In genomic region chr1:155321577-155322497, GRCh38 we compare ENCODE assay signal across 8 cellular contexts. TPM values are rescaled to one million over a fixed set of nuclear protein-coding genes. Genes with fewer than 3 reads are reported as not detected.
DNase-seq lines count a peak whose midpoint lies in the region; ATAC-seq and TF ChIP-seq lines count a peak whose summit lies in the region.

No MANE protein-coding gene starts in this region.

- H3K4me1 ChIP-seq in cardiac muscle cell (ENCODE audit: low read depth) (peaks cover 8% of the 10 kb centered on the region), mesodermal cell (ENCODE audit: control insufficient read depth, insufficient read depth, low read length, poor library complexity, severe bottlenecking) (peaks cover 40% of the 10 kb centered on the region)

- no peaks in the 10 kb centered on the region for H3K9me3 ChIP-seq in cardiac muscle cell (ENCODE audit: low read depth)
- H3K9me3 ChIP-seq in mesodermal cell (ENCODE audit: control insufficient read depth, low read length), result no peaks in the 10 kb centered on the region

- no peaks in the 10 kb centered on the region for H3K27me3 ChIP-seq in cardiac muscle cell

- WGBS in mesodermal cell (ENCODE audit: insufficient coverage in 2 of 2), 2 experiments, result 57 to 63% methylated on average over 20 to 27 of the region's 29 CpGs

- H3K36me3 ChIP-seq in cardiac muscle cell (peaks cover 8% of the 10 kb centered on the region), mesodermal cell (ENCODE audit: control insufficient read depth, insufficient read depth, low read length) (peaks cover 54% of the 10 kb centered on the region)

- DNase-seq in cardiac muscle cell (ENCODE audit: low read depth in 1 of 2, low spot score in 1 of 2) (peak in 1 of 2 donors; percentile 4), Right ventricle myocardium inferior (ENCODE audit: missing footprints) (no peak), cardiac fibroblast (ENCODE audit: low read depth in 2 of 2) (no peak), DMS153 (lab: John Stamatoyannopoulos, UW) (no peak), H4 (ENCODE audit: low spot score) (no peak), NCI-H2171 treated with DMSO at 0.1 percent for 48 hours (lab: John Stamatoyannopoulos, UW) (no peak)
- DNase-seq in activated CD4-positive, alpha-beta T cell treated with anti-CD3 and anti-CD28 coated beads, Interleukin-2, amount 50 U/mL, for 1 hour, result no peak

- no peak for TF ChIP-seq CTCF in cardiac muscle cell (IDR thresholded peaks at IDR 0.05; ENCODE audit: low read depth, low read length)
- TF ChIP-seq CTCF in cardiac fibroblast (IDR thresholded peaks at IDR 0.05; ENCODE audit: low read depth, low read length), result no peak

- H3K27ac ChIP-seq in cardiac muscle cell (no peak overlapping the region), mesodermal cell (ENCODE audit: low read depth, low read length, severe bottlenecking) (peak overlapping the region; percentile 88)

- no peak for ATAC-seq in Right ventricle myocardium inferior

- peak overlapping the region; percentile 61 for H3K4me3 ChIP-seq in cardiac muscle cell
- peak overlapping the region; percentile 71 to 90 for H3K4me3 ChIP-seq in cardiac fibroblast (replicated peaks in 1 of 2; ENCODE audit: low read depth in 2 of 2, low read length in 2 of 2)
- H3K4me3 ChIP-seq in mesodermal cell (ENCODE audit: extremely low read depth, insufficient read depth, low read length, poor library complexity, severe bottlenecking), result peak overlapping the region; percentile 73

- intact Hi-C loops in Right ventricle myocardium inferior (cut with DNase I), result loop anchor here (2.0 to 10.0 kb wide), 3 partner anchors 71 to 273 kb away; partner anchors contain the start of gene ASH1L

RNA-seq across cellular contexts. Expression of gene RUSC1, which starts 1.1 kb away (rescaled TPM):
- total RNA-seq in cardiac muscle cell, result 25.9 and 35.6 TPM in 2 replicates
- 26.7 and 44.4 TPM in 2 replicates for polyA plus RNA-seq in cardiac muscle cell
- total RNA-seq in Right ventricle myocardium inferior, result 24.3 TPM
- 38.3 TPM for polyA plus RNA-seq in mesodermal cell (2013, experiment 1 of 2)
- 30.9 TPM for polyA plus RNA-seq in mesodermal cell (2013, experiment 2 of 2)
- total RNA-seq in H4 (2014; rRNA removed; shearing (Covaris generic)), result 27.5 and 33.8 TPM in 2 replicates

RNA-seq across cellular contexts. Expression of gene FDPS, which starts 13.2 kb away (rescaled TPM):
- total RNA-seq in cardiac muscle cell (167 and 310 TPM in 2 replicates), Right ventricle myocardium inferior (80.0 TPM)
- 269 and 565 TPM in 2 replicates for polyA plus RNA-seq in cardiac muscle cell
- 612 TPM for polyA plus RNA-seq in mesodermal cell (2013, experiment 1 of 2)
- 566 TPM for polyA plus RNA-seq in mesodermal cell (2013, experiment 2 of 2)
- total RNA-seq in H4 (2014; rRNA removed; shearing (Covaris generic)), result 218 and 266 TPM in 2 replicates

RNA-seq across cellular contexts. Expression of gene PKLR, which starts 20.6 kb away (rescaled TPM):
- total RNA-seq in cardiac muscle cell (0.06 TPM in 1 of 2 replicates, not detected in the other), Right ventricle myocardium inferior (not detected)
- not detected in 2 replicates for polyA plus RNA-seq in cardiac muscle cell
- polyA plus RNA-seq in mesodermal cell (2013, experiment 1 of 2), result not detected
- not detected for polyA plus RNA-seq in mesodermal cell (2013, experiment 2 of 2)
- not detected in 2 replicates for total RNA-seq in H4 (2014; rRNA removed; shearing (Covaris generic))

RNA-seq across cellular contexts. Expression of gene HCN3, which starts 44.6 kb away (rescaled TPM):
- 1.7 and 3.5 TPM in 2 replicates for total RNA-seq in cardiac muscle cell
- polyA plus RNA-seq in cardiac muscle cell, result 3.7 and 12.9 TPM in 2 replicates
- 1.8 TPM for total RNA-seq in Right ventricle myocardium inferior
- 7.9 TPM for polyA plus RNA-seq in mesodermal cell (2013, experiment 1 of 2)
- 5.0 TPM for polyA plus RNA-seq in mesodermal cell (2013, experiment 2 of 2)
- 0.52 TPM in 1 of 2 replicates, not detected in the other for total RNA-seq in H4 (2014; rRNA removed; shearing (Covaris generic))

RNA-seq across cellular contexts. Expression of gene CLK2, which starts 48.5 kb away (rescaled TPM):
- total RNA-seq in cardiac muscle cell (57.3 and 65.3 TPM in 2 replicates), Right ventricle myocardium inferior (20.9 TPM)
- 45.1 and 68.5 TPM in 2 replicates for polyA plus RNA-seq in cardiac muscle cell
- polyA plus RNA-seq in mesodermal cell (2013, experiment 1 of 2), result 59.9 TPM
- polyA plus RNA-seq in mesodermal cell (2013, experiment 2 of 2), result 59.1 TPM
- total RNA-seq in H4 (2014; rRNA removed; shearing (Covaris generic)), result 13.7 and 14.6 TPM in 2 replicates
